Comparison of ENCODE assay signal across 26 cellular contexts in the genomic region with DNA sequence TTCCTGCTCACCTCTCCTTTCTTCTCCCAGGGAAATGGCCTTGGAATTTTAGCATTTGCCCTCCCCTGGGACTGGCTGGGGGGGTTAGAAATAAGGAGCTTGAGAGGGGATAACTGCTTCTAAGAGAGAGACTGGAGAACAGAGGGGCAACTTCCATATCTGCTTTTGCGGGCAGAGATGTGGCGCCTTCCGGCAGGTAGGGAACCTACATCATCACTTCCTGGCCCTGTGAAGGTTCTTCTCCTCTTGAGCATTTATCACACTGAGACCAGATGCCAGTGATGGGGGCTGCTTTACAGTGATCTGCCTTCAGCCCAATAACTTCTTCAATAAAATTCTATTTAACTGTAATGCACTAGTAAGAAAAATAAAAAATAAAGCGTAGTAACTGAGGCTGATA.
"Had no signal": no experiment of that assay in that cellular context is flagged by ENCODE, and none has a peak within 500 bp of the region (broad histone marks: within the 10 kb centered on the region; RNA-seq: fewer than 3 reads in every experiment).

No MANE protein-coding gene starts in this region.

- H3K4me3 Mint-ChIP-seq: activated CD4-positive, alpha-beta T cell treated with anti-CD3 and anti-CD28 coated beads, Interleukin-2, amount 10 ng/mL, durations not matched to agents 7 days and 5 days; activated T-cell treated with anti-CD3 and anti-CD28 coated beads, Interleukin-2, amount 50 U/mL, for 24 hours; activated T-helper 17 cell treated with anti-CD3 and anti-CD28 coated beads, Interleukin-2, amount 50 U/mL, for 72 hours; nephron; type B pancreatic cell had no signal

- H3K9me3 Mint-ChIP-seq: activated CD4-positive, alpha-beta T cell treated with anti-CD3 and anti-CD28 coated beads, Interleukin-2, amount 10 ng/mL, durations not matched to agents 7 days and 5 days; activated T-cell treated with anti-CD3 and anti-CD28 coated beads, Interleukin-2, amount 50 U/mL, for 24 hours; activated T-helper 17 cell treated with anti-CD3 and anti-CD28 coated beads, Interleukin-2, amount 50 U/mL, for 72 hours; type B pancreatic cell had no signal

- H3K4me1 Mint-ChIP-seq: activated T-helper 17 cell treated with anti-CD3 and anti-CD28 coated beads, Interleukin-2, amount 50 U/mL, for 72 hours had no signal

- H3K36me3 ChIP-seq: right lobe of liver, vagina had no signal

- H3K27ac ChIP-seq: body of pancreas, cardiac muscle cell, esophagus muscularis mucosa, left ventricle myocardium inferior, parathyroid adenoma, right lobe of liver, skin epidermis, testis, vagina, VCaP had no signal

- H3K9ac ChIP-seq: parathyroid adenoma had no signal

- H3K9me3 ChIP-seq: body of pancreas, esophagus muscularis mucosa, left ventricle myocardium inferior, right lobe of liver, testis, vagina had no signal

- H3K27me3 Mint-ChIP-seq: activated CD4-positive, alpha-beta T cell treated with anti-CD3 and anti-CD28 coated beads, Interleukin-2, amount 10 ng/mL, durations not matched to agents 7 days and 5 days; activated T-cell treated with anti-CD3 and anti-CD28 coated beads, Interleukin-2, amount 50 U/mL, for 24 hours; activated T-helper 17 cell treated with anti-CD3 and anti-CD28 coated beads, Interleukin-2, amount 50 U/mL, for 72 hours; type B pancreatic cell had no signal

- H3K27me3 ChIP-seq: body of pancreas, cardiac muscle cell, esophagus muscularis mucosa, right lobe of liver, testis, vagina had no signal

- H3K27ac Mint-ChIP-seq: activated CD4-positive, alpha-beta T cell treated with anti-CD3 and anti-CD28 coated beads, Interleukin-2, amount 10 ng/mL, durations not matched to agents 7 days and 5 days; activated T-cell treated with anti-CD3 and anti-CD28 coated beads, Interleukin-2, amount 50 U/mL, for 24 hours; activated T-helper 17 cell treated with anti-CD3 and anti-CD28 coated beads, Interleukin-2, amount 50 U/mL, for 72 hours; type B pancreatic cell had no signal

- DNase-seq: activated CD4-positive, alpha-beta T cell treated with anti-CD3 and anti-CD28 coated beads, Interleukin-2, amount 10 ng/mL, durations not matched to agents 7 days and 5 days; activated CD4-positive, CD25-positive, alpha-beta regulatory T cell treated with anti-CD3 and anti-CD28 coated beads, Interleukin-2, amount 50 U/mL, for 72 hours; activated CD8-positive, alpha-beta memory T cell treated with anti-CD3 and anti-CD28 coated beads for 24 hours; activated CD8-positive, alpha-beta memory T cell treated with anti-CD3 and anti-CD28 coated beads, Interleukin-2, amount 50 U/mL, for 4 hours; activated T-cell treated with anti-CD3 and anti-CD28 coated beads, Interleukin-2, amount 50 U/mL, for 24 hours; body of pancreas; dermis blood vessel endothelial cell; effector CD8-positive, alpha-beta T cell; glutamatergic neuron; hippocampal formation; left ventricle myocardium inferior; mammary epithelial cell; midbrain; right lobe of liver; stimulated activated CD4-positive, alpha-beta T cell treated with anti-CD3 and anti-CD28 coated beads, Interleukin-1b, Interleukin-23, amount 100 ng/mL, for 48 hours; SW 1271; testis had no signal

- ATAC-seq: activated T-helper 17 cell treated with anti-CD3 and anti-CD28 coated beads, Interleukin-2, amount 50 U/mL, for 72 hours; body of pancreas; right lobe of liver had no signal

- H3K4me3 ChIP-seq: body of pancreas, cardiac muscle cell, esophagus muscularis mucosa, left ventricle myocardium inferior, right lobe of liver, skin epidermis, testis, vagina had no signal

- H3K79me2 ChIP-seq: parathyroid adenoma had no signal

- H2AFZ ChIP-seq: parathyroid adenoma had no signal

- H3K4me1 ChIP-seq: body of pancreas, parathyroid adenoma, right lobe of liver, testis, vagina had no signal
